1 cellular context compared by ENCODE assay signal in genomic region chr14:73477618-73478266, GRCh38.
TF ChIP-seq lines count a peak whose summit lies in the region.

No MANE protein-coding gene starts in this region.

TF ChIP-seq in HepG2, 621 proteins besides CTCF, POLR2A, EP300 and RAD21:
- peak; percentile 66 for TF ChIP-seq TEAD3 (CRISPR knock-in tag; optimal IDR thresholded peaks at IDR 0.05; ENCODE audit: borderline replicate concordance)
- TF ChIP-seq CEBPG (CRISPR knock-in tag; IDR thresholded peaks at IDR 0.05): peak; percentile 66
- peak; percentile 80 for TF ChIP-seq ZNF460 (CRISPR knock-in tag; IDR thresholded peaks at IDR 0.05; ENCODE audit: borderline replicate concordance)
- TF ChIP-seq ZNF18 (CRISPR knock-in tag; IDR thresholded peaks at IDR 0.05; ENCODE audit: insufficient replicate concordance): no peak
- TF ChIP-seq CEBPB (IDR thresholded peaks at IDR 0.05; ENCODE audit: borderline replicate concordance, low read depth, low read length): peak; percentile 70; the same call in 1 of the 2 replicates
- TF ChIP-seq ZBTB25 (CRISPR knock-in tag; IDR thresholded peaks at IDR 0.05): no peak
- no peak for TF ChIP-seq AHDC1 (CRISPR knock-in tag; IDR thresholded peaks at IDR 0.05; ENCODE audit: borderline replicate concordance)
